Comparison of ENCODE assay signal across 26 cellular contexts in the genomic region with DNA sequence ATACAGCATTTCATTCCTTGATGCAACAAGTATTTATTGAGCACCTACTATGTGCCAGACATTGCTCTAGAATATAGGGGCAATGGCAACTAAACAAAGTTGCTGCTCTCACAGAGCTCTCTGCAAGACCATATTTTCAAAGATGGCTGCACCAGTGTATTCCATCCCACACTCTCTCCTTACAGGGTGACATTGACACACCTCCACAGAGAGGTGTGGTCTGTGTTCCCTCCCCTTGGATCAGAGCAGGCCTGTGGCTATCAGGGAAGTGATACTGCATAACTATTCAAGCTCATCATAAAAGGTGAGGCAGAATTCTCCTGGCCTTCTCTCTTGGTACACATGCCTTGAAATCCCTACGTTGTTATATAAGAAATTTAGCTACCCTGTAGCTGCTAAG.
DNase-seq lines count a peak whose midpoint lies in the region; ATAC-seq, FAIRE-seq and TF ChIP-seq lines count a peak whose summit lies in the region.
"Had no signal": no experiment of that assay in that cellular context is flagged by ENCODE, and none has a peak within 500 bp of the region (broad histone marks: within the 10 kb centered on the region; RNA-seq: fewer than 3 reads in every experiment).

No MANE protein-coding gene starts in this region.

- TF ChIP-seq RAD21 in HCT116 (IDR thresholded peaks at IDR 0.05; ENCODE audit: low read depth) (no peak), K562 (CRISPR knock-in tag; conservative IDR thresholded peaks at IDR 0.05 in 1 of 2, IDR thresholded peaks at IDR 0.05 in 1 of 2) (no peak)

- H3K4me1 ChIP-seq in HCT116 (ENCODE audit: control insufficient read depth in 1 of 2, insufficient read depth in 2 of 2, low read length in 2 of 2) (no peaks in the 10 kb centered on the region), K562 (replicated peaks in 1 of 2; ENCODE audit: control insufficient read depth in 2 of 2, insufficient read depth in 2 of 2, low read length in 2 of 2) (no peaks in the 10 kb centered on the region), mucosa of descending colon (ENCODE audit: low read depth) (no peaks in the 10 kb centered on the region), mesendoderm (ENCODE audit: control insufficient read depth, low read depth, low read length) (no peaks in the 10 kb centered on the region)
- H3K4me1 ChIP-seq: BE2C, BLaER1 had no signal

- H3K27ac ChIP-seq in HCT116 (ENCODE audit: low read depth, low read length), result no peak overlapping the region
- H3K27ac ChIP-seq in K562 (ENCODE audit: extremely low read depth, low read depth, low read length), result no peak overlapping the region
- H3K27ac ChIP-seq in mesendoderm (ENCODE audit: low read depth, low read length), result no peak overlapping the region
- H3K27ac ChIP-seq: BLaER1 had no signal

- peak; percentile 55; the same call in 1 of the 2 replicates for ATAC-seq in HCT116
- ATAC-seq in K562, result no peak
- peak; percentile 55 for ATAC-seq in mucosa of descending colon
- ATAC-seq: GM12878 had no signal

- DNase-seq in GM19239 (ENCODE audit: insufficient read length, low spot score) (no peak), HCT116 (ENCODE audit: low read depth, low spot score) (no peak), K562 (ENCODE audit: extremely low read depth in 1 of 4, low spot score in 3 of 4) (no peak), mucosa of descending colon (no peak), mesendoderm (no peak), NCI-H1694 (lab: John Stamatoyannopoulos, UW) (no peak)
- DNase-seq in activated effector memory CD4-positive, alpha-beta T cell treated with anti-CD3 and anti-CD28 coated beads, Interleukin-2, amount 50 U/mL, for 16 hours, result no peak
- DNase-seq: 8988T; ACHN; BE2C; C1 segment of cervical spinal cord; CD4-positive, alpha-beta memory T cell; CD4-positive, CD25-positive, alpha-beta regulatory T cell; CD8-positive, alpha-beta memory T cell; COR-L47; DMS 273 treated with DMSO at 0.1 percent for 48 hours; DMS153; DMS53; DMS79; DND-41; EL; GDM1 had no signal

- no peaks in the 10 kb centered on the region for H3K79me1 ChIP-seq in mesendoderm (ENCODE audit: low read length)

- BruUV-seq in HCT116 (replicated peaks; lab: Mats Ljungman, UMichigan) (no TSS peak), K562 (replicated peaks; lab: Mats Ljungman, UMichigan) (no TSS peak)

- in situ Hi-C loops in K562 (cut with MboI), result no loop called here

- no peak overlapping the region for H3K18ac ChIP-seq in mesendoderm (ENCODE audit: low read length)

- no peak for TF ChIP-seq CTCF in HCT116 (IDR thresholded peaks at IDR 0.05 in 2 of 3, conservative IDR thresholded peaks at IDR 0.05 in 1 of 3; ENCODE audit: borderline replicate concordance in 1 of 3, insufficient read depth in 1 of 3, low read depth in 2 of 3, low read length in 2 of 3)
- no peak for TF ChIP-seq CTCF in K562 (IDR thresholded peaks at IDR 0.05 in 2 of 3, conservative IDR thresholded peaks at IDR 0.05 in 1 of 3; ENCODE audit: insufficient read depth in 2 of 3, low read depth in 1 of 3, low read length in 3 of 3)
- TF ChIP-seq CTCF in mucosa of descending colon (IDR thresholded peaks at IDR 0.05), result no peak

- intact Hi-C loops in HCT116 (cut with micrococcal nuclease) (no loop called here), K562 (cut with micrococcal nuclease) (no loop called here), mucosa of descending colon (cut with DNase I, micrococcal nuclease) (loop anchor here in 1 of 2 donors (10.0 kb wide), 1 partner anchor 215 kb away; no protein-coding TSS in a partner anchor)

- H4K20me1 ChIP-seq in HCT116 (ENCODE audit: insufficient read depth), result no peaks in the 10 kb centered on the region
- no peaks in the 10 kb centered on the region for H4K20me1 ChIP-seq in K562 (replicated peaks; ENCODE audit: control insufficient read depth, insufficient read depth, low read length)
- H4K20me1 ChIP-seq: BLaER1 had no signal

- H3K4me3 ChIP-seq in HCT116 (replicated peaks in 1 of 2; ENCODE audit: low read depth in 1 of 2, low read length in 2 of 2), result no peak overlapping the region
- H3K4me3 ChIP-seq in K562, result no peak overlapping the region
- H3K4me3 ChIP-seq in mucosa of descending colon, result no peak overlapping the region
- no peak overlapping the region for H3K4me3 ChIP-seq in mesendoderm (ENCODE audit: low read length)
- H3K4me3 ChIP-seq: BLaER1, GM12878 had no signal

- no peak overlapping the region for H4K5ac ChIP-seq in mesendoderm (ENCODE audit: low read length)

- H3K4me2 ChIP-seq in HCT116 (ENCODE audit: low read length), result no peak overlapping the region
- no peak overlapping the region for H3K4me2 ChIP-seq in K562 (ENCODE audit: insufficient read depth, low read length)
- no peak overlapping the region for H3K4me2 ChIP-seq in mesendoderm (ENCODE audit: low read length)
- H3K4me2 ChIP-seq: BLaER1 had no signal

- H3K23ac ChIP-seq in mesendoderm (ENCODE audit: low read length), result no peak overlapping the region

- POLR2A ChIA-PET in HCT116 (lab: Charles Lee), result no interaction called here
- POLR2A ChIA-PET in K562 (lab: Yijun Ruan, JAX), result no interaction called here

- WGBS in K562 (ENCODE audit: insufficient coverage, low coverage, missing lambda C conversion rate), result 0% methylated on average over 1 of the region's 1 CpG
- WGBS in mesendoderm (ENCODE audit: extremely low coverage, insufficient coverage, low lambda C conversion rate), result no CpG with 5 or more reads among the region's 1 CpG

- TF ChIP-seq EP300 in K562 (IDR thresholded peaks at IDR 0.05; ENCODE audit: low read length), result no peak

- H3K9me2 ChIP-seq in HCT116 (ENCODE audit: insufficient read depth), result no peaks in the 10 kb centered on the region

- H3K27me3 ChIP-seq in HCT116 (ENCODE audit: insufficient read depth, low read length), result no peaks in the 10 kb centered on the region; the same call in 1 of the 2 replicates
- H3K27me3 ChIP-seq in K562 (ENCODE audit: control insufficient read depth in 2 of 2, insufficient read depth in 2 of 2, low read length in 2 of 2), result peaks cover 0 to 7% of the 10 kb centered on the region in 2 experiments; a peak in 1 of 5 replicates
- H3K27me3 ChIP-seq in mesendoderm (ENCODE audit: insufficient read depth, low read length, poor library complexity), result no peaks in the 10 kb centered on the region
- H3K27me3 ChIP-seq: BE2C, BLaER1 had no signal

- no peak overlapping the region for H2AFZ ChIP-seq in HCT116 (ENCODE audit: low read depth, low read length, poor library complexity, severe bottlenecking)
- H2AFZ ChIP-seq in K562 (ENCODE audit: low read depth, low read length), result no peak overlapping the region

- H3K9me3 ChIP-seq in HCT116 (ENCODE audit: control insufficient read depth in 1 of 2, insufficient read depth in 1 of 2, low read depth in 1 of 2, low read length in 2 of 2) (no peaks in the 10 kb centered on the region), K562 (replicated peaks; ENCODE audit: control insufficient read depth, insufficient read depth, low read depth, low read length) (no peaks in the 10 kb centered on the region), mucosa of descending colon (no peaks in the 10 kb centered on the region)
- H3K9me3 ChIP-seq: BE2C, BLaER1 had no signal

- H3K36me3 ChIP-seq in HCT116 (ENCODE audit: control insufficient read depth in 1 of 2, insufficient read depth in 2 of 2, low read length in 2 of 2) (no peaks in the 10 kb centered on the region), K562 (ENCODE audit: control insufficient read depth, insufficient read depth, low read length) (no peaks in the 10 kb centered on the region), mucosa of descending colon (ENCODE audit: low read depth) (no peaks in the 10 kb centered on the region), mesendoderm (ENCODE audit: control insufficient read depth, insufficient read depth, low read length) (no peaks in the 10 kb centered on the region)
- H3K36me3 ChIP-seq: BE2C, BLaER1 had no signal

- TF ChIP-seq POLR2A in HCT116 (IDR thresholded peaks at IDR 0.05; ENCODE audit: borderline replicate concordance, extremely low read depth, insufficient read depth, insufficient read length), result no peak
- TF ChIP-seq POLR2A in K562 (conservative IDR thresholded peaks at IDR 0.05), result no peak

- H3K79me2 ChIP-seq in HCT116 (ENCODE audit: insufficient read depth, low read length), result no peaks in the 10 kb centered on the region
- H3K79me2 ChIP-seq in K562 (ENCODE audit: control insufficient read depth, insufficient read depth, low read length), result no peaks in the 10 kb centered on the region
- H3K79me2 ChIP-seq in mesendoderm (ENCODE audit: control insufficient read depth, insufficient read depth, low read length), result no peaks in the 10 kb centered on the region

- H2BK15ac ChIP-seq in mesendoderm (replicated peaks; ENCODE audit: low read depth), result no peak overlapping the region

- H4K8ac ChIP-seq in mesendoderm (ENCODE audit: low read depth, low read length), result no peak overlapping the region

- H2BK5ac ChIP-seq in mesendoderm (ENCODE audit: low read length), result no peak overlapping the region

- no peak overlapping the region for H3K56ac ChIP-seq in mesendoderm (ENCODE audit: low read length)

- peak; percentile 11 for FAIRE-seq in GM19239 (lab: Jason Lieb, UNC)
- FAIRE-seq in K562 (lab: Jason Lieb, UNC), result no peak
- FAIRE-seq: A204.1, GM12878, GM18507 had no signal

- H3K9ac ChIP-seq in HCT116 (ENCODE audit: low read length), result no peak overlapping the region
- no peak overlapping the region for H3K9ac ChIP-seq in K562 (ENCODE audit: insufficient read depth in 1 of 2, low read depth in 2 of 2, low read length in 2 of 2)
- H3K9ac ChIP-seq in mesendoderm (ENCODE audit: low read length), result no peak overlapping the region
- H3K9ac ChIP-seq: BLaER1 had no signal

- no peaks in the 10 kb centered on the region for H3K9me1 ChIP-seq in K562 (ENCODE audit: control insufficient read depth, insufficient read depth, low read length)

- H2AK5ac ChIP-seq in mesendoderm (ENCODE audit: low read length), result no peak overlapping the region

- H2BK120ac ChIP-seq in mesendoderm (ENCODE audit: low read depth, low read length), result no peak overlapping the region

- RAD21 ChIA-PET in HCT116 (lab: Charles Lee; ENCODE audit: low non-redundant PET in 1 of 2, low total read pairs in 2 of 2, uncharacterized antibody in 2 of 2, unreplicated experiment in 2 of 2), result no interaction called here

- no peak overlapping the region for H3K4ac ChIP-seq in mesendoderm (ENCODE audit: low read depth, low read length)

- CTCF ChIA-PET in HCT116 (lab: Charles Lee) (interaction anchor here (1.0 kb wide), 1 partner anchor 13 kb away, joined by 3 read pairs; no protein-coding TSS in a partner anchor), K562 (lab: Yijun Ruan, JAX; ENCODE audit: low intra/inter-chr PET ratio) (no interaction called here)

TF ChIP-seq in HCT116, 20 proteins besides CTCF, POLR2A, EP300 and RAD21:
- no peak for TF ChIP-seq ZFX (IDR thresholded peaks at IDR 0.05)
- no peak for TF ChIP-seq EGR1 (IDR thresholded peaks at IDR 0.05; ENCODE audit: low read depth)
- no peak for TF ChIP-seq JUND (IDR thresholded peaks at IDR 0.05)
- TF ChIP-seq POLR2AphosphoS5 (IDR thresholded peaks at IDR 0.05; ENCODE audit: low read depth, low read length), result no peak
TF ChIP-seq in HCT116: peak in this region for 0.

TF ChIP-seq in K562, 482 proteins besides CTCF, POLR2A, EP300 and RAD21:
- TF ChIP-seq TAF9B (IDR thresholded peaks at IDR 0.05; ENCODE audit: partially characterized antibody) (no peak), ZKSCAN1 (IDR thresholded peaks at IDR 0.05; ENCODE audit: low read depth, low read length) (0 out of 2 replicates have a peak, but pooled peaks have one; percentile 26)
